In the genomic region with DNA sequence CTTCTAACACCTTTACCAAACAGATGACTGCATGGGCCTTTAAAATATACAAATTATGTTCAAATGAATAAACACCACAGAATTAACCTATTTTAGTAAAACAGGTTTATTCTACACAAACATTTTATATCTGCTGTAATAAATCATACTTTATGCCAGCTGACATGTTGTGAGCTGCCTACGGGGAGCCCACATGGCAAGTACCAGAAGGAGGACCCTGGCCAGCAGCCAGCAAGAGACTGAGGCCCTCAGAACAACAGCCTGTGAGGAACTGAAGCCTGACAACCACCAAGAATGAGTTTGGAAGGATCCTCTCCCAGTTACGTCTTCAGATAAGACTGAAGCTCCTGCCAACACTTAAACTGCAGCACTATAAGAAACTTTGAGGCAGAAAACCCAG, we compare ENCODE assay signal across 11 cellular contexts.
DNase-seq lines count a peak whose midpoint lies in the region; TF ChIP-seq lines count a peak whose summit lies in the region.
"Had no signal": no experiment of that assay in that cellular context is flagged by ENCODE, and none has a peak within 500 bp of the region (broad histone marks: within the 10 kb centered on the region; RNA-seq: fewer than 3 reads in every experiment).

No MANE protein-coding gene starts in this region.

- H3K36me3 ChIP-seq in HEK293 (ENCODE audit: control insufficient read depth in 2 of 2, insufficient read depth in 1 of 2, low read length in 2 of 2) (no peaks in the 10 kb centered on the region), colonic mucosa (no peaks in the 10 kb centered on the region), parathyroid adenoma (ENCODE audit: control insufficient read depth, insufficient read depth, low read length) (no peaks in the 10 kb centered on the region), ascending aorta (no peaks in the 10 kb centered on the region)
- H3K36me3 ChIP-seq in CD4-positive, alpha-beta memory T cell (ENCODE audit: insufficient read depth, low read length) = no peaks in the 10 kb centered on the region
- H3K36me3 ChIP-seq: esophagus squamous epithelium had no signal

- H3K79me2 ChIP-seq in parathyroid adenoma = no peaks in the 10 kb centered on the region

- no peaks in the 10 kb centered on the region for H3K27me3 Mint-ChIP-seq in CD4-positive, alpha-beta memory T cell

- TF ChIP-seq CTCF in HEK293 (tag by site-specific recombination; IDR thresholded peaks at IDR 0.05) = no peak
- TF ChIP-seq CTCF in colonic mucosa (IDR thresholded peaks at IDR 0.05) = no peak
- no peak for TF ChIP-seq CTCF in parathyroid adenoma (IDR thresholded peaks at IDR 0.05)
- TF ChIP-seq CTCF in ascending aorta (IDR thresholded peaks at IDR 0.05) = no peak
- no peak for TF ChIP-seq CTCF in coronary artery (IDR thresholded peaks at IDR 0.05)

- no peak overlapping the region for H3K4me3 Mint-ChIP-seq in CD4-positive, alpha-beta memory T cell

- DNase-seq in NCI-H524 (lab: John Stamatoyannopoulos, UW) = peak; percentile 16 to 81
- DNase-seq in colonic mucosa = peak; percentile 36
- no peak for DNase-seq in ascending aorta (ENCODE audit: low spot score in 2 of 2)
- no peak for DNase-seq in coronary artery (ENCODE audit: low spot score)
- DNase-seq in UCSD-AML1 (lab: John Stamatoyannopoulos, UW; ENCODE audit: unreplicated experiment) = no peak
- no peak for DNase-seq in CD4-positive, alpha-beta memory T cell
- DNase-seq: activated gamma-delta T cell, esophagus squamous epithelium had no signal

- H2AFZ ChIP-seq in parathyroid adenoma = peak overlapping the region; percentile 52

- no peak overlapping the region for H3K4me2 ChIP-seq in parathyroid adenoma (ENCODE audit: low read length)

- peak overlapping the region in 1 of 7 donors; percentile 21 for H3K27ac Mint-ChIP-seq in CD4-positive, alpha-beta memory T cell

- no peaks in the 10 kb centered on the region for H3K36me3 Mint-ChIP-seq in CD4-positive, alpha-beta memory T cell

- H3K9me3 ChIP-seq in HEK293 (ENCODE audit: control insufficient read depth, insufficient read depth, low read depth, low read length) (no peaks in the 10 kb centered on the region), colonic mucosa (no peaks in the 10 kb centered on the region), parathyroid adenoma (ENCODE audit: control insufficient read depth, low read length) (no peaks in the 10 kb centered on the region), ascending aorta (no peaks in the 10 kb centered on the region)
- no peaks in the 10 kb centered on the region for H3K9me3 ChIP-seq in CD4-positive, alpha-beta memory T cell (ENCODE audit: control insufficient read depth in 1 of 2, low read length in 2 of 2)
- H3K9me3 ChIP-seq: esophagus squamous epithelium had no signal

- CTCF ChIA-PET in HEK293 (lab: Yijun Ruan, JAX) = interaction anchor here (0.6 kb wide), 1 partner anchor 441 kb away, joined by 5 read pairs; no protein-coding TSS in a partner anchor
- CTCF ChIA-PET in CD4-positive, alpha-beta memory T cell (lab: Charles Lee; ENCODE audit: partially characterized antibody) = no interaction called here

- H3K4me1 ChIP-seq in HEK293 (ENCODE audit: control insufficient read depth, insufficient read depth, low read length) (peaks cover 7% of the 10 kb centered on the region), colonic mucosa (no peaks in the 10 kb centered on the region), parathyroid adenoma (peaks cover 13% of the 10 kb centered on the region), ascending aorta (peaks cover 0 to 8% of the 10 kb centered on the region in 2 donors)
- H3K4me1 ChIP-seq in CD4-positive, alpha-beta memory T cell (ENCODE audit: insufficient read depth, low read length) = no peaks in the 10 kb centered on the region

- H3K9ac ChIP-seq in colonic mucosa (ENCODE audit: low read depth in 2 of 2, low read length in 2 of 2) = no peak overlapping the region
- H3K9ac ChIP-seq in parathyroid adenoma = no peak overlapping the region

- H3K27me3 ChIP-seq in colonic mucosa (no peaks in the 10 kb centered on the region), parathyroid adenoma (ENCODE audit: control insufficient read depth, insufficient read depth, low read length) (no peaks in the 10 kb centered on the region), ascending aorta (no peaks in the 10 kb centered on the region)
- H3K27me3 ChIP-seq in CD4-positive, alpha-beta memory T cell (ENCODE audit: insufficient read depth, low read length) = no peaks in the 10 kb centered on the region
- H3K27me3 ChIP-seq: esophagus squamous epithelium had no signal

- H3K27ac ChIP-seq in HEK293 (ENCODE audit: extremely low read depth, low read depth, low read length) (no peak overlapping the region), colonic mucosa (no peak overlapping the region), parathyroid adenoma (no peak overlapping the region), ascending aorta (no peak overlapping the region), coronary artery (no peak overlapping the region)
- no peak overlapping the region for H3K27ac ChIP-seq in CD4-positive, alpha-beta memory T cell (ENCODE audit: low read depth, low read length)
- H3K27ac ChIP-seq: esophagus squamous epithelium had no signal

- no peak overlapping the region for H3K4me3 ChIP-seq in HEK293 (ENCODE audit: low read depth, low read length)
- H3K4me3 ChIP-seq in colonic mucosa = no peak overlapping the region
- H3K4me3 ChIP-seq in parathyroid adenoma (ENCODE audit: low read depth, low read length) = peak overlapping the region; percentile 3
- no peak overlapping the region for H3K4me3 ChIP-seq in ascending aorta
- no peak overlapping the region for H3K4me3 ChIP-seq in coronary artery
- H3K4me3 ChIP-seq in CD4-positive, alpha-beta memory T cell (ENCODE audit: low read length in 2 of 2) = no peak overlapping the region
- H3K4me3 ChIP-seq: esophagus squamous epithelium, lung had no signal

- POLR2A ChIA-PET in HEK293 (lab: Yijun Ruan, JAX) = no interaction called here
- POLR2A ChIA-PET in CD4-positive, alpha-beta memory T cell (lab: Charles Lee; ENCODE audit: partially characterized antibody) = no interaction called here

- intact Hi-C loops in colonic mucosa (cut with DNase I) = no loop called here
- intact Hi-C loops in ascending aorta (cut with DNase I) = no loop called here
- intact Hi-C loops in CD4-positive, alpha-beta memory T cell (cut with micrococcal nuclease) = no loop called here

- peaks cover 0 to 4% (median 0%) of the 10 kb centered on the region in 8 donors for H3K9me3 Mint-ChIP-seq in CD4-positive, alpha-beta memory T cell

- H3K4me1 Mint-ChIP-seq in CD4-positive, alpha-beta memory T cell = no peaks in the 10 kb centered on the region

TF ChIP-seq in HEK293, 187 proteins besides CTCF, POLR2A, EP300 and RAD21:
- TF ChIP-seq, protein P1, sequence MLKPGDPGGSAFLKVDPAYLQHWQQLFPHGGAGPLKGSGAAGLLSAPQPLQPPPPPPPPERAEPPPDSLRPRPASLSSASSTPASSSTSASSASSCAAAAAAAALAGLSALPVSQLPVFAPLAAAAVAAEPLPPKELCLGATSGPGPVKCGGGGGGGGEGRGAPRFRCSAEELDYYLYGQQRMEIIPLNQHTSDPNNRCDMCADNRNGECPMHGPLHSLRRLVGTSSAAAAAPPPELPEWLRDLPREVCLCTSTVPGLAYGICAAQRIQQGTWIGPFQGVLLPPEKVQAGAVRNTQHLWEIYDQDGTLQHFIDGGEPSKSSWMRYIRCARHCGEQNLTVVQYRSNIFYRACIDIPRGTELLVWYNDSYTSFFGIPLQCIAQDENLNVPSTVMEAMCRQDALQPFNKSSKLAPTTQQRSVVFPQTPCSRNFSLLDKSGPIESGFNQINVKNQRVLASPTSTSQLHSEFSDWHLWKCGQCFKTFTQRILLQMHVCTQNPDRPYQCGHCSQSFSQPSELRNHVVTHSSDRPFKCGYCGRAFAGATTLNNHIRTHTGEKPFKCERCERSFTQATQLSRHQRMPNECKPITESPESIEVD (tag by site-specific recombination; IDR thresholded peaks at IDR 0.05) = peak; percentile 25; the same call in 1 of the 2 replicates
- TF ChIP-seq ZNF174 (tag by site-specific recombination; IDR thresholded peaks at IDR 0.05) = no peak
- no peak for TF ChIP-seq ZNF157 (tag by site-specific recombination; IDR thresholded peaks at IDR 0.05)
- no peak for TF ChIP-seq SP7 (tag by site-specific recombination; IDR thresholded peaks at IDR 0.05)
- TF ChIP-seq ZFHX2 (tag by site-specific recombination; conservative IDR thresholded peaks at IDR 0.05) = peak; percentile 26; the same call in 1 of the 2 replicates
- no peak for TF ChIP-seq GLIS2 (tag by site-specific recombination; IDR thresholded peaks at IDR 0.05)
- TF ChIP-seq REPIN1 (tag by site-specific recombination; IDR thresholded peaks at IDR 0.05; ENCODE audit: low read depth) = no peak
- TF ChIP-seq ZNF335 (tag by site-specific recombination; conservative IDR thresholded peaks at IDR 0.05) = peak; percentile 37
- TF ChIP-seq ZSCAN30 (tag by site-specific recombination; IDR thresholded peaks at IDR 0.05) = peak; percentile 90
- TF ChIP-seq ZBTB8A (tag by site-specific recombination; IDR thresholded peaks at IDR 0.05) = no peak
- TF ChIP-seq OSR2 (tag by site-specific recombination; IDR thresholded peaks at IDR 0.05) = no peak
- TF ChIP-seq ZNF561 (tag by site-specific recombination; IDR thresholded peaks at IDR 0.05; ENCODE audit: borderline replicate concordance) = no peak
- TF ChIP-seq ZNF19 (tag by site-specific recombination; IDR thresholded peaks at IDR 0.05; ENCODE audit: low read depth) = no peak

Comparison
In these comparisons a context has a peak if more than half of its experiments do, and no peak if none do; other contexts are left out.
1. DNase-seq: peak in NCI-H524 (2 of 2) and colonic mucosa (single experiment); none in ascending aorta (0 of 2), coronary artery (single experiment), UCSD-AML1 (single experiment) and CD4-positive, alpha-beta memory T cell (0 of 5).